ENCODE assay signal across 19 cellular contexts in genomic region chr1:236147068-236147467, GRCh38.
"Had no signal": no experiment of that assay in that cellular context is flagged by ENCODE, and none has a peak within 500 bp of the region (broad histone marks: within the 10 kb centered on the region; RNA-seq: fewer than 3 reads in every experiment).

No MANE protein-coding gene starts in this region.

- ATAC-seq: activated CD8-positive, alpha-beta T cell treated with anti-CD3 and anti-CD28 coated beads, Interleukin-2, amount 10 ng/mL, durations not matched to agents 7 days and 5 days; naive thymus-derived CD8-positive, alpha-beta T cell; stimulated activated naive CD8-positive, alpha-beta T cell treated with anti-CD3 and anti-CD28 coated beads, Interleukin-15, Interleukin-2, amounts not matched to agents 100 U/mL and 50 U/mL, for 24 hours had no signal

- H3K27me3 ChIP-seq: adrenal gland, foreskin keratinocyte, heart right ventricle, upper lobe of right lung had no signal

- DNase-seq: activated B cell treated with CpG ODN at 0.5 μM for 24 hours; activated CD4-positive, alpha-beta T cell treated with anti-CD3 and anti-CD28 coated beads for 48 hours; activated CD8-positive, alpha-beta memory T cell treated with anti-CD3 and anti-CD28 coated beads, Interleukin-2, amount 50 U/mL, for 4 hours; activated CD8-positive, alpha-beta T cell treated with anti-CD3 and anti-CD28 coated beads, Interleukin-2, amount 10 ng/mL, durations not matched to agents 7 days and 5 days; activated effector memory CD4-positive, alpha-beta T cell treated with anti-CD3 and anti-CD28 coated beads, Interleukin-2, amount 50 U/mL, for 16 hours; activated T-cell treated with anti-CD3 and anti-CD28 coated beads, Interleukin-2, amount 50 U/mL, for 48 hours; adrenal gland; cortex of kidney; effector CD8-positive, alpha-beta T cell; foreskin keratinocyte; heart right ventricle; naive thymus-derived CD8-positive, alpha-beta T cell; stimulated activated naive CD8-positive, alpha-beta T cell treated with anti-CD3 and anti-CD28 coated beads, Interleukin-15, Interleukin-2, amounts not matched to agents 100 U/mL and 50 U/mL, for 24 hours; upper lobe of right lung had no signal

- H3K4me1 ChIP-seq: foreskin keratinocyte had no signal

- H3K9me3 ChIP-seq: adrenal gland, heart right ventricle, neutrophil, upper lobe of right lung had no signal

- H3K27ac ChIP-seq: adrenal gland, cardiac muscle cell, foreskin keratinocyte, neutrophil, upper lobe of right lung had no signal

- H3K27ac Mint-ChIP-seq: activated B cell treated with CpG ODN at 0.5 μM for 24 hours; activated CD8-positive, alpha-beta T cell treated with anti-CD3 and anti-CD28 coated beads, Interleukin-2, amount 10 ng/mL, durations not matched to agents 7 days and 5 days; activated naive CD4-positive, alpha-beta T cell treated with anti-CD3 and anti-CD28 coated beads, Interleukin-2, amount 50 U/mL, for 24 hours; memory B cell had no signal

- H3K4me3 ChIP-seq: adrenal gland, cardiac muscle cell, heart right ventricle, smooth muscle cell, upper lobe of right lung had no signal

- H3K9me3 Mint-ChIP-seq: activated B cell treated with CpG ODN at 0.5 μM for 24 hours; activated naive CD4-positive, alpha-beta T cell treated with anti-CD3 and anti-CD28 coated beads, Interleukin-2, amount 50 U/mL, for 24 hours; memory B cell; naive thymus-derived CD8-positive, alpha-beta T cell had no signal

- H3K4me2 ChIP-seq: smooth muscle cell had no signal

- H3K36me3 Mint-ChIP-seq: activated naive CD4-positive, alpha-beta T cell treated with anti-CD3 and anti-CD28 coated beads, Interleukin-2, amount 50 U/mL, for 24 hours had no signal

- H3K27me3 Mint-ChIP-seq: naive thymus-derived CD8-positive, alpha-beta T cell had no signal

- H3K4me3 Mint-ChIP-seq: activated B cell treated with CpG ODN at 0.5 μM for 24 hours; activated CD8-positive, alpha-beta T cell treated with anti-CD3 and anti-CD28 coated beads, Interleukin-2, amount 10 ng/mL, durations not matched to agents 7 days and 5 days; activated naive CD4-positive, alpha-beta T cell treated with anti-CD3 and anti-CD28 coated beads, Interleukin-2, amount 50 U/mL, for 24 hours; memory B cell had no signal

- H3K36me3 ChIP-seq: adrenal gland, cardiac muscle cell, neutrophil, upper lobe of right lung had no signal
